Comparison of ENCODE assay signal across 13 cellular contexts in genomic region chr7:155962968-155963300, GRCh38.
"Had no signal": no experiment of that assay in that cellular context is flagged by ENCODE, and none has a peak within 500 bp of the region (broad histone marks: within the 10 kb centered on the region; RNA-seq: fewer than 3 reads in every experiment).

No MANE protein-coding gene starts in this region.

- DNase-seq: activated CD4-positive, alpha-beta T cell treated with anti-CD3 and anti-CD28 coated beads, Interleukin-2, amount 50 U/mL, for 1 hour; activated CD4-positive, CD25-positive, alpha-beta regulatory T cell; activated gamma-delta T cell treated with Interleukin-2 at 50 U/mL for 16 hours; activated T-cell treated with anti-CD3 and anti-CD28 coated beads, Interleukin-2, amount 50 U/mL, for 4 hours; aorta; heart left ventricle; nephron progenitor cell; pancreas; retina; substantia nigra; trophoblast cell had no signal

- H3K4me1 ChIP-seq: heart left ventricle, pancreas had no signal

- H3K9me3 Mint-ChIP-seq: activated T-cell treated with anti-CD3 and anti-CD28 coated beads, Interleukin-2, amount 50 U/mL, for 4 hours; nephron progenitor cell; stimulated activated memory B cell treated with anti-CD40 and anti-IgM and Interleukin-4, amounts not matched to agents 10 μg/mL and 1 μg/mL and 100 μg/mL, for 72 hours had no signal

- ATAC-seq: heart left ventricle; stimulated activated memory B cell treated with anti-CD40 and anti-IgM and Interleukin-4, amounts not matched to agents 10 μg/mL and 1 μg/mL and 100 μg/mL, for 72 hours had no signal

- H3K27me3 ChIP-seq: pancreas had no signal

- H3K36me3 ChIP-seq: heart left ventricle, pancreas had no signal

- H3K4me3 ChIP-seq: heart left ventricle, pancreas had no signal

- H3K27ac ChIP-seq: heart left ventricle, pancreas had no signal

- H3K9me3 ChIP-seq: pancreas had no signal

- H3K4me1 Mint-ChIP-seq: memory B cell; stimulated activated memory B cell treated with anti-CD40 and anti-IgM and Interleukin-4, amounts not matched to agents 10 μg/mL and 1 μg/mL and 100 μg/mL, for 72 hours had no signal

- H3K4me3 Mint-ChIP-seq: activated T-cell treated with anti-CD3 and anti-CD28 coated beads, Interleukin-2, amount 50 U/mL, for 4 hours; memory B cell; nephron progenitor cell; stimulated activated memory B cell treated with anti-CD40 and anti-IgM and Interleukin-4, amounts not matched to agents 10 μg/mL and 1 μg/mL and 100 μg/mL, for 72 hours had no signal

- H3K36me3 Mint-ChIP-seq: memory B cell; stimulated activated memory B cell treated with anti-CD40 and anti-IgM and Interleukin-4, amounts not matched to agents 10 μg/mL and 1 μg/mL and 100 μg/mL, for 72 hours had no signal

- H3K27ac Mint-ChIP-seq: memory B cell; nephron progenitor cell; stimulated activated memory B cell treated with anti-CD40 and anti-IgM and Interleukin-4, amounts not matched to agents 10 μg/mL and 1 μg/mL and 100 μg/mL, for 72 hours had no signal
